In genomic region chr19:15379083-15379995, GRCh38 we compare ENCODE assay signal across 1 cellular context.
A peak's percentile ranks its signal among the peaks of the same experiment; 100 is the strongest.
TF ChIP-seq lines count a peak whose summit lies in the region.

AKAP8 (minus strand) TSS chr19:15379787; CDS start chr19:15379731, 56 bp downstream.

TF ChIP-seq in HepG2, 621 proteins besides CTCF, POLR2A, EP300 and RAD21 (continued from another document and continues in another):
- TF ChIP-seq ZBTB10 (CRISPR knock-in tag; IDR thresholded peaks at IDR 0.05; ENCODE audit: borderline replicate concordance) = no peak
- TF ChIP-seq ZNF557 (CRISPR knock-in tag; IDR thresholded peaks at IDR 0.05) = no peak
- peak; percentile 94; the same call in 1 of the 2 replicates for TF ChIP-seq ZC3H13 (CRISPR knock-in tag; IDR thresholded peaks at IDR 0.05)
- no peak; the same call in 1 of the 2 replicates for TF ChIP-seq ZNF761 (CRISPR knock-in tag; conservative IDR thresholded peaks at IDR 0.05)
- no peak for TF ChIP-seq DDIT3 (CRISPR knock-in tag; IDR thresholded peaks at IDR 0.05)
- no peak for TF ChIP-seq ZNF746 (CRISPR knock-in tag; IDR thresholded peaks at IDR 0.05)
- peak; percentile 89 for TF ChIP-seq SAFB2 (CRISPR knock-in tag; IDR thresholded peaks at IDR 0.05; ENCODE audit: borderline replicate concordance, low read depth)
- no peak for TF ChIP-seq ZNF468 (CRISPR knock-in tag; IDR thresholded peaks at IDR 0.05)
- TF ChIP-seq ZNF446 (CRISPR knock-in tag; IDR thresholded peaks at IDR 0.05) = no peak
- peak; percentile 74 for TF ChIP-seq ZNF574 (CRISPR knock-in tag; IDR thresholded peaks at IDR 0.05)
- TF ChIP-seq NFKB2 (CRISPR knock-in tag; IDR thresholded peaks at IDR 0.05; ENCODE audit: borderline replicate concordance) = peak; percentile 39; the same call in 1 of the 2 replicates
- no peak for TF ChIP-seq TMF1 (CRISPR knock-in tag; IDR thresholded peaks at IDR 0.05; ENCODE audit: low read depth)
- TF ChIP-seq PRDM4 (CRISPR knock-in tag; IDR thresholded peaks at IDR 0.05; ENCODE audit: borderline replicate concordance) = no peak
- TF ChIP-seq RXRB (CRISPR knock-in tag; IDR thresholded peaks at IDR 0.05; ENCODE audit: borderline replicate concordance) = peak; percentile 42; the same call in 1 of the 2 replicates
- TF ChIP-seq ZFP36L1 (CRISPR knock-in tag; IDR thresholded peaks at IDR 0.05) = no peak; the same call in 1 of the 2 replicates
- no peak for TF ChIP-seq TRAFD1 (CRISPR knock-in tag; IDR thresholded peaks at IDR 0.05; ENCODE audit: borderline replicate concordance)
- TF ChIP-seq ZBED4 (CRISPR knock-in tag; IDR thresholded peaks at IDR 0.05; ENCODE audit: borderline replicate concordance) = no peak
- TF ChIP-seq EHMT2 (IDR thresholded peaks at IDR 0.05; ENCODE audit: borderline replicate concordance, low read depth, low read length) = no peak
- TF ChIP-seq KDM1A (CRISPR knock-in tag; IDR thresholded peaks at IDR 0.05) = no peak
- TF ChIP-seq CCDC6 (CRISPR knock-in tag; IDR thresholded peaks at IDR 0.05) = no peak
- no peak for TF ChIP-seq MLXIP (CRISPR knock-in tag; IDR thresholded peaks at IDR 0.05; ENCODE audit: borderline replicate concordance)
- peak; percentile 69; the same call in 1 of the 2 replicates for TF ChIP-seq MTERF4 (CRISPR knock-in tag; IDR thresholded peaks at IDR 0.05)
- no peak; the same call in 1 of the 2 replicates for TF ChIP-seq ZNF598 (CRISPR knock-in tag; IDR thresholded peaks at IDR 0.05; ENCODE audit: borderline replicate concordance)
- TF ChIP-seq TFAP4 (IDR thresholded peaks at IDR 0.05; ENCODE audit: borderline replicate concordance, low read depth) = peak; percentile 85; the same call in 1 of the 2 replicates
- TF ChIP-seq ZNF234 (CRISPR knock-in tag; conservative IDR thresholded peaks at IDR 0.05) = peak; percentile 70; the same call in 1 of the 2 replicates
- no peak for TF ChIP-seq ZNF20 (CRISPR knock-in tag; IDR thresholded peaks at IDR 0.05)
- no peak for TF ChIP-seq TEAD2 (CRISPR knock-in tag; IDR thresholded peaks at IDR 0.05)
- TF ChIP-seq IKZF5 (CRISPR knock-in tag; IDR thresholded peaks at IDR 0.05) = peak; percentile 60
